ENCODE assay signal across 1 cellular context in the genomic region with DNA sequence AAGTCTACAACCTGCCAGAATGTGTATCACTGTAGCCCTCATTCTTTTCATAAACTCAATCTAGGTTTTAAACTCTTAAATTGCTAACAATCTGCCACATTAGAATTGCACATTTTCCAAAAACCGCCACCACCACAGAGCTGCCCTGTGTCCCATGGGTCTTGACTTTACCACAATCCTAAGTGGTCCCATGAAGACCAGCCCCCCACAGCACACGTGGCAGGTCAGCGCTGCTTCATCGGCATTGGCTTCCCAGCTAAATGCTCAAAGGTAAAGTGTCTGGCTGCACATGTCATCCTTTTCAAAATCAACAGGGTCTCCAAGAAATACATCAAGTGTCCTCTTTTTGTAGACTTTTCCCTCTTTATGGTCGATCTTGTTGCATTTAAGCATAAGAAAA.
TF ChIP-seq lines count a peak whose summit lies in the region.

No MANE protein-coding gene starts in this region.

TF ChIP-seq in HepG2, 621 proteins besides CTCF, POLR2A, EP300 and RAD21 (continued from another document):
- TF ChIP-seq ZNF816 (CRISPR knock-in tag; IDR thresholded peaks at IDR 0.05; ENCODE audit: borderline replicate concordance) (no peak), PTBP1 (IDR thresholded peaks at IDR 0.05; ENCODE audit: low read depth, low read length, poor library complexity, severe bottlenecking) (no peak), ZSCAN30 (CRISPR knock-in tag; IDR thresholded peaks at IDR 0.05) (no peak), ZBTB7B (CRISPR knock-in tag; IDR thresholded peaks at IDR 0.05) (0 out of 2 replicates have a peak, but pooled peaks have one; percentile 49)
